ENCODE assay signal across 16 cellular contexts in genomic region chr12:120343692-120344091, GRCh38. TPM values are rescaled to one million over a fixed set of nuclear protein-coding genes. Genes with fewer than 3 reads are reported as not detected.
A peak's percentile ranks its signal among the peaks of the same experiment; 100 is the strongest.
DNase-seq lines count a peak whose midpoint lies in the region; TF ChIP-seq lines count a peak whose summit lies in the region.
"Had no signal": no experiment of that assay in that cellular context is flagged by ENCODE, and none has a peak within 500 bp of the region (broad histone marks: within the 10 kb centered on the region; RNA-seq: fewer than 3 reads in every experiment).

No MANE protein-coding gene starts in this region.

- peak; percentile 9 for DNase-seq in GM13976 (ENCODE audit: low spot score)
- DNase-seq in neural crest cell (ENCODE audit: low read depth, low spot score), result no peak
- DNase-seq in cerebellar cortex (ENCODE audit: low spot score), result no peak
- no peak for DNase-seq in stimulated activated CD4-positive, alpha-beta T cell treated with anti-CD3 and anti-CD28 coated beads, Interleukin-4, amount 100 ng/mL, for 4 hours
- DNase-seq in NK-92 (lab: John Stamatoyannopoulos, UW; ENCODE audit: unreplicated experiment), result no peak
- DNase-seq: ACHN; BE2C; C1 segment of cervical spinal cord; Caco-2; CD4-positive, CD25-positive, alpha-beta regulatory T cell; GOT3; H7; HFFc6 had no signal

- in situ Hi-C loops in GM13976 (cut with MboI; ENCODE audit: low sequenced_read_pairs, unreplicated experiment), result no loop called here

- H3K4me3 Mint-ChIP-seq in brain (no peak overlapping the region), neural crest cell (peak overlapping the region; percentile 23)
- H3K4me3 Mint-ChIP-seq: CD4-positive, CD25-positive, alpha-beta regulatory T cell; HFFc6; IgD-negative memory B cell had no signal

- TF ChIP-seq CTCF in GM13976 (IDR thresholded peaks at IDR 0.05; ENCODE audit: borderline replicate concordance, control extremely low read depth, extremely low read depth, insufficient read depth, missing control alignments) (no peak), brain (conservative IDR thresholded peaks at IDR 0.05) (no peak), neural crest cell (conservative IDR thresholded peaks at IDR 0.05) (no peak)

- H3K4me1 Mint-ChIP-seq in brain (no peaks in the 10 kb centered on the region), neural crest cell (peaks cover 14% of the 10 kb centered on the region)
- H3K4me1 Mint-ChIP-seq: CD4-positive, CD25-positive, alpha-beta regulatory T cell; IgD-negative memory B cell had no signal

- H3K27ac Mint-ChIP-seq in brain (peak overlapping the region in 3 of 5 experiments; percentile 15 to 78 (median 28)), neural crest cell (ENCODE audit: unreplicated experiment) (no peak overlapping the region)
- H3K27ac Mint-ChIP-seq: HFFc6, IgD-negative memory B cell had no signal

- H3K36me3 Mint-ChIP-seq in brain (peaks cover 38% of the 10 kb centered on the region), neural crest cell (ENCODE audit: low read depth) (peaks cover 12% of the 10 kb centered on the region)
- H3K36me3 Mint-ChIP-seq: CD4-positive, CD25-positive, alpha-beta regulatory T cell; IgD-negative memory B cell had no signal

- H3K9me3 Mint-ChIP-seq in brain (peaks cover under 1 to 3% (median under 1%) of the 10 kb centered on the region in 5 experiments), neural crest cell (peaks cover 3% of the 10 kb centered on the region)

- H3K27me3 Mint-ChIP-seq in brain, result no peaks in the 10 kb centered on the region
- H3K27me3 Mint-ChIP-seq in neural crest cell (ENCODE audit: low read depth), result peaks cover 2% of the 10 kb centered on the region

RNA-seq across cellular contexts. Expression of gene PLA2G1B, which starts 16.1 kb away (rescaled TPM):
- polyA plus RNA-seq in brain (ENCODE audit: insufficient read depth, low read depth, low replicate concordance), result not detected
- total RNA-seq in neural crest cell, result not detected in 2 replicates
- total RNA-seq: Caco-2; CD4-positive, CD25-positive, alpha-beta regulatory T cell; H7; HFFc6 had no signal
- polyA plus RNA-seq: IgD-negative memory B cell had no signal

RNA-seq across cellular contexts. Expression of gene MSI1, which starts 25.3 kb away (rescaled TPM):
- 69.7 TPM for polyA plus RNA-seq in brain (ENCODE audit: insufficient read depth, low read depth, low replicate concordance)
- total RNA-seq in neural crest cell, result 224 and 229 TPM in 2 replicates
- total RNA-seq: CD4-positive, CD25-positive, alpha-beta regulatory T cell; HFFc6 had no signal
- polyA plus RNA-seq: CD4-positive, CD25-positive, alpha-beta regulatory T cell; IgD-negative memory B cell had no signal

RNA-seq across cellular contexts. Expression of gene SIRT4, which starts 41.6 kb away (rescaled TPM):
- polyA plus RNA-seq in brain (ENCODE audit: insufficient read depth, low read depth, low replicate concordance), result 2.0 TPM
- total RNA-seq in neural crest cell, result 1.7 TPM in 2 replicates

RNA-seq across cellular contexts. Expression of gene RNU4-1, which starts 50.7 kb away (rescaled TPM):
- not detected for polyA plus RNA-seq in brain (ENCODE audit: insufficient read depth, low read depth, low replicate concordance)
- total RNA-seq in neural crest cell, result 4,497 and 4,941 TPM in 2 replicates
- polyA plus RNA-seq: CD4-positive, CD25-positive, alpha-beta regulatory T cell; HepG2; IgD-negative memory B cell had no signal

RNA-seq across cellular contexts. Expression of gene RNU4-2, which starts 52.0 kb away (rescaled TPM):
- not detected for polyA plus RNA-seq in brain (ENCODE audit: insufficient read depth, low read depth, low replicate concordance)
- total RNA-seq in neural crest cell, result 5,010 and 5,494 TPM in 2 replicates
- polyA plus RNA-seq: IgD-negative memory B cell had no signal
